ENCODE assay signal across 13 cellular contexts in the genomic region with DNA sequence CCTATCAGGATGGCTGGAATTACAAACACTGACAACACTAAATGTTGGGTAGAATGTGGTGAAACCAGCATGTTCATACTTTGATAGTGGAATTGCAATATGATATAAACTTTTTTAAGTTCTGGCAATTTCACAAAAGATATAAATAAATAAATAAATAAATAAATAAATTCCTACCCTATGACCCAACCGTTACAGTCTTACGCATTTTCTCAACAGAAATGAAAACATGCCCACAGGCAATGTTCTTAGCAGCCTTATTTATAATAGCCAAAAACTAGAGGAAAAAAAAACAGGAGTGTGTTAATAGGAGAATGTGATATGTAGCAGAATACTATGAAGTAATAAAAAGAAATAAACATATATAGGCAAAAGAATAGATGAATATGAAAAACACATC.
A peak's percentile ranks its signal among the peaks of the same experiment; 100 is the strongest.
DNase-seq lines count a peak whose midpoint lies in the region; TF ChIP-seq lines count a peak whose summit lies in the region.
"Had no signal": no experiment of that assay in that cellular context is flagged by ENCODE, and none has a peak within 500 bp of the region (broad histone marks: within the 10 kb centered on the region; RNA-seq: fewer than 3 reads in every experiment).

No MANE protein-coding gene starts in this region.

- no peaks in the 10 kb centered on the region for H3K9me3 ChIP-seq in mammary epithelial cell (replicated peaks; ENCODE audit: insufficient read depth, low read length)
- no peaks in the 10 kb centered on the region for H3K9me3 ChIP-seq in endodermal cell (ENCODE audit: control insufficient read depth, low read length)
- H3K9me3 ChIP-seq: BLaER1 had no signal

- H3K36me3 ChIP-seq in mammary epithelial cell (ENCODE audit: insufficient read depth, low read length) (no peaks in the 10 kb centered on the region), endodermal cell (ENCODE audit: control insufficient read depth, insufficient read depth, low read length) (no peaks in the 10 kb centered on the region), H7 (replicated peaks; ENCODE audit: control insufficient read depth, insufficient read depth, low read length) (no peaks in the 10 kb centered on the region)
- H3K36me3 ChIP-seq: BLaER1 had no signal

- POLR2A ChIA-PET in MCF 10A (lab: Yijun Ruan, JAX), result no interaction called here

- no peaks in the 10 kb centered on the region for H3K9me3 Mint-ChIP-seq in MCF 10A (ENCODE audit: unreplicated experiment)
- H3K9me3 Mint-ChIP-seq in CD14-positive monocyte, result peaks cover 0 to 2% (median 0%) of the 10 kb centered on the region in 7 donors
- H3K9me3 Mint-ChIP-seq in endodermal cell, result no peaks in the 10 kb centered on the region

- peaks cover 13% of the 10 kb centered on the region for H3K4me1 Mint-ChIP-seq in MCF 10A (ENCODE audit: insufficient read depth, unreplicated experiment)
- no peaks in the 10 kb centered on the region for H3K4me1 Mint-ChIP-seq in CD14-positive monocyte
- H3K4me1 Mint-ChIP-seq in endodermal cell, result no peaks in the 10 kb centered on the region
- H3K4me1 Mint-ChIP-seq: CD4-positive, CD25-positive, alpha-beta regulatory T cell had no signal

- WGBS in mammary epithelial cell (ENCODE audit: low coverage, missing lambda C conversion rate), result 78% methylated on average over 2 of the region's 2 CpGs
- no CpG with 5 or more reads among the region's 2 CpGs for WGBS in endodermal cell (ENCODE audit: insufficient coverage in 1 of 2, insufficient read length in 1 of 2), 2 experiments

- H3K4me2 ChIP-seq in mammary epithelial cell (ENCODE audit: insufficient read depth, low read depth, low read length), result no peak overlapping the region
- H3K4me2 ChIP-seq: BLaER1 had no signal

- BruUV-seq in MCF 10A (replicated peaks; lab: Mats Ljungman, UMichigan) (no TSS peak), mammary epithelial cell (replicated peaks; lab: Mats Ljungman, UMichigan) (no TSS peak)

- H4K20me1 ChIP-seq in mammary epithelial cell (ENCODE audit: insufficient read depth, low read length), result no peaks in the 10 kb centered on the region
- H4K20me1 ChIP-seq: BLaER1 had no signal

- intact Hi-C loops in MCF 10A (cut with micrococcal nuclease), result no loop called here
- intact Hi-C loops in mammary epithelial cell (cut with micrococcal nuclease), result no loop called here
- intact Hi-C loops in CD14-positive monocyte (cut with micrococcal nuclease), result no loop called here

- no peaks in the 10 kb centered on the region for H3K27me3 ChIP-seq in mammary epithelial cell (ENCODE audit: insufficient read depth, low read length)
- H3K27me3 ChIP-seq in endodermal cell (ENCODE audit: control insufficient read depth, insufficient read depth, low read length, poor library complexity, severe bottlenecking), result no peaks in the 10 kb centered on the region
- H3K27me3 ChIP-seq in H7 (ENCODE audit: control insufficient read depth, insufficient read depth, low read length), result no peaks in the 10 kb centered on the region
- H3K27me3 ChIP-seq: BLaER1 had no signal

- no peaks in the 10 kb centered on the region for H3K36me3 Mint-ChIP-seq in MCF 10A (ENCODE audit: insufficient read depth, unreplicated experiment)
- no peaks in the 10 kb centered on the region for H3K36me3 Mint-ChIP-seq in CD14-positive monocyte
- H3K36me3 Mint-ChIP-seq in endodermal cell (ENCODE audit: low read depth), result no peaks in the 10 kb centered on the region
- H3K36me3 Mint-ChIP-seq: CD4-positive, CD25-positive, alpha-beta regulatory T cell had no signal

- H3K9ac ChIP-seq in mammary epithelial cell (ENCODE audit: insufficient read depth, low read length), result no peak overlapping the region
- no peak overlapping the region for H3K9ac ChIP-seq in endodermal cell (ENCODE audit: extremely low read depth, low read length, poor library complexity, severe bottlenecking)
- H3K9ac ChIP-seq: BLaER1 had no signal

- no peaks in the 10 kb centered on the region for H3K79me2 ChIP-seq in mammary epithelial cell (ENCODE audit: insufficient read depth, low read length)

- dilution Hi-C loops in mammary epithelial cell (cut with HindIII; ENCODE audit: low sequenced_read_pairs), result no loop called here

- no peak overlapping the region for H2AFZ ChIP-seq in mammary epithelial cell (ENCODE audit: low read depth, low read length)

- H3K27me3 Mint-ChIP-seq in MCF 10A (ENCODE audit: insufficient read depth, unreplicated experiment), result no peaks in the 10 kb centered on the region
- peaks cover 0 to 2% (median 0%) of the 10 kb centered on the region in 3 donors for H3K27me3 Mint-ChIP-seq in CD14-positive monocyte (ENCODE audit: low read depth in 3 of 3)
- H3K27me3 Mint-ChIP-seq in endodermal cell (ENCODE audit: insufficient read depth), result no peaks in the 10 kb centered on the region
- H3K27me3 Mint-ChIP-seq: CD4-positive, CD25-positive, alpha-beta regulatory T cell had no signal

- H3K27ac ChIP-seq in mammary epithelial cell (ENCODE audit: insufficient read depth, low read depth, low read length) (no peak overlapping the region), endodermal cell (ENCODE audit: low read depth, low read length) (no peak overlapping the region)
- H3K27ac ChIP-seq: 22Rv1, BLaER1 had no signal

- H3K4me3 ChIP-seq in mammary epithelial cell (replicated peaks in 1 of 3; ENCODE audit: insufficient read depth in 1 of 3, low read depth in 2 of 3, low read length in 3 of 3) (no peak overlapping the region), choroid plexus epithelial cell (ENCODE audit: low read depth, low read length) (no peak overlapping the region), endodermal cell (ENCODE audit: low read length) (no peak overlapping the region), H7 (ENCODE audit: insufficient read depth, low read depth, low read length) (no peak overlapping the region)
- H3K4me3 ChIP-seq: BLaER1 had no signal

- H3K4me3 Mint-ChIP-seq in MCF 10A (ENCODE audit: unreplicated experiment), result no peak overlapping the region
- H3K4me3 Mint-ChIP-seq in CD14-positive monocyte, result no peak overlapping the region
- H3K4me3 Mint-ChIP-seq in endodermal cell, result no peak overlapping the region
- H3K4me3 Mint-ChIP-seq: CD4-positive, CD25-positive, alpha-beta regulatory T cell had no signal

- peak; percentile 59 for DNase-seq in MCF 10A (ENCODE audit: unreplicated experiment)
- DNase-seq in mammary epithelial cell, result no peak
- DNase-seq in choroid plexus epithelial cell (ENCODE audit: low read depth), result peak; percentile 57
- DNase-seq in iris pigment epithelial cell (ENCODE audit: low read depth), result peak; percentile 65
- no peak for DNase-seq in CD14-positive monocyte (ENCODE audit: low spot score)
- no peak for DNase-seq in endodermal cell
- DNase-seq in H7, result no peak
- no peak for DNase-seq in activated effector memory CD4-positive, alpha-beta T cell treated with anti-CD3 and anti-CD28 coated beads, Interleukin-2, amount 50 U/mL, for 16 hours
- DNase-seq: CD4-positive, CD25-positive, alpha-beta regulatory T cell; DMS53; GDM1 had no signal

- H3K27ac Mint-ChIP-seq in MCF 10A (ENCODE audit: low read depth, unreplicated experiment) (no peak overlapping the region), CD14-positive monocyte (no peak overlapping the region), endodermal cell (no peak overlapping the region)
- H3K27ac Mint-ChIP-seq: CD4-positive, CD25-positive, alpha-beta regulatory T cell had no signal

- TF ChIP-seq CTCF in MCF 10A (IDR thresholded peaks at IDR 0.05; ENCODE audit: unreplicated experiment), result no peak
- TF ChIP-seq CTCF in mammary epithelial cell (conservative IDR thresholded peaks at IDR 0.05 in 1 of 2, IDR thresholded peaks at IDR 0.05 in 1 of 2; ENCODE audit: extremely low read depth in 1 of 2, insufficient read depth in 1 of 2, low read depth in 1 of 2, low read length in 2 of 2), result no peak
- TF ChIP-seq CTCF in choroid plexus epithelial cell (conservative IDR thresholded peaks at IDR 0.05; ENCODE audit: low read depth, low read length), result no peak
- TF ChIP-seq CTCF in CD14-positive monocyte (IDR thresholded peaks at IDR 0.05), result no peak
- no peak for TF ChIP-seq CTCF in endodermal cell (conservative IDR thresholded peaks at IDR 0.05)

- CTCF ChIA-PET in MCF 10A (lab: Yijun Ruan, JAX) (no interaction called here), mammary epithelial cell (lab: Charles Lee; ENCODE audit: low non-redundant PET) (no interaction called here)

- in situ Hi-C loops in mammary epithelial cell (cut with MboI; ENCODE audit: low sequenced_read_pairs in 2 of 2), result no loop called here

- H3K4me1 ChIP-seq in mammary epithelial cell (ENCODE audit: insufficient read depth, low read length) (no peaks in the 10 kb centered on the region), endodermal cell (ENCODE audit: control insufficient read depth, insufficient read depth, low read length) (no peaks in the 10 kb centered on the region)
- H3K4me1 ChIP-seq: BLaER1 had no signal

Comparison
In these comparisons a context has a peak if more than half of its experiments do, and no peak if none do; other contexts are left out.
1. DNase-seq: peak in MCF 10A (single experiment), choroid plexus epithelial cell (single experiment) and iris pigment epithelial cell (single experiment); none in mammary epithelial cell (single experiment), CD14-positive monocyte (single experiment), endodermal cell (single experiment), H7 (single experiment) and activated effector memory CD4-positive, alpha-beta T cell treated with anti-CD3 and anti-CD28 coated beads, Interleukin-2, amount 50 U/mL, for 16 hours (single experiment).